In genomic region chr4:140595065-140595464, GRCh38 we compare ENCODE assay signal across 8 cellular contexts. TPM values are rescaled to one million over a fixed set of nuclear protein-coding genes. Genes with fewer than 3 reads are reported as not detected.
DNase-seq lines count a peak whose midpoint lies in the region; ATAC-seq and TF ChIP-seq lines count a peak whose summit lies in the region.

No MANE protein-coding gene starts in this region.

- no peak overlapping the region for H3K4me3 Mint-ChIP-seq in endodermal cell

- no peak overlapping the region for H3K9ac ChIP-seq in endodermal cell (ENCODE audit: extremely low read depth, low read length, poor library complexity, severe bottlenecking)

- H3K27ac ChIP-seq in C4-2B (no peak overlapping the region), endodermal cell (ENCODE audit: low read depth, low read length) (no peak overlapping the region), prostate gland (no peak overlapping the region)

- H3K36me3 ChIP-seq in endodermal cell (ENCODE audit: control insufficient read depth, insufficient read depth, low read length), result no peaks in the 10 kb centered on the region
- no peaks in the 10 kb centered on the region for H3K36me3 ChIP-seq in prostate gland

- peaks cover 15% of the 10 kb centered on the region for H3K27me3 Mint-ChIP-seq in endodermal cell (ENCODE audit: insufficient read depth)

- H3K9me3 ChIP-seq in endodermal cell (ENCODE audit: control insufficient read depth, low read length) (no peaks in the 10 kb centered on the region), prostate gland (no peaks in the 10 kb centered on the region)

- peaks cover 3% of the 10 kb centered on the region for H3K4me1 Mint-ChIP-seq in endodermal cell

- H3K4me1 ChIP-seq in endodermal cell (ENCODE audit: control insufficient read depth, insufficient read depth, low read length) (no peaks in the 10 kb centered on the region), prostate gland (replicated peaks) (no peaks in the 10 kb centered on the region)

- DNase-seq in NCI-H146 treated with DMSO at 0.1 percent for 48 hours (lab: John Stamatoyannopoulos, UW; ENCODE audit: unreplicated experiment), result peak; percentile 76
- DNase-seq in endodermal cell, result peak; percentile 81
- DNase-seq in prostate gland (ENCODE audit: low spot score), result peak; percentile 8
- no peak for DNase-seq in omental fat pad (ENCODE audit: low spot score)
- DNase-seq in medulla oblongata (ENCODE audit: extremely low spot score), result no peak

- intact Hi-C loops in prostate gland (cut with DNase I), result no loop called here

- peak; percentile 86 for ATAC-seq in GM21390 (IDR thresholded peaks at IDR 0.05; ENCODE audit: unreplicated experiment)
- no peak for ATAC-seq in HG03439 (IDR thresholded peaks at IDR 0.05; ENCODE audit: unreplicated experiment)
- no peak for ATAC-seq in omental fat pad (ENCODE audit: low FRiP score)

- TF ChIP-seq CTCF in C4-2B (conservative IDR thresholded peaks at IDR 0.05), result peak; percentile 83
- peak; percentile 86 for TF ChIP-seq CTCF in endodermal cell (conservative IDR thresholded peaks at IDR 0.05)
- peak in 3 of 4 experiments; percentile 56 to 65 (median 61) for TF ChIP-seq CTCF in prostate gland (IDR thresholded peaks at IDR 0.05)
- no peak for TF ChIP-seq CTCF in omental fat pad (IDR thresholded peaks at IDR 0.05)

- no peak for TF ChIP-seq POLR2A in prostate gland (IDR thresholded peaks at IDR 0.05)

- H3K36me3 Mint-ChIP-seq in endodermal cell (ENCODE audit: low read depth), result no peaks in the 10 kb centered on the region

- no peak overlapping the region for H3K4me3 ChIP-seq in endodermal cell (ENCODE audit: low read length)
- H3K4me3 ChIP-seq in prostate gland, result no peak overlapping the region

- 24% methylated on average over 1 of the region's 1 CpG; no CpG with 5 or more reads in 1 of the 2 experiments for WGBS in endodermal cell (ENCODE audit: insufficient coverage in 1 of 2, insufficient read length in 1 of 2), 2 experiments
- WGBS in prostate gland, result 82% methylated on average over 1 of the region's 1 CpG

- peaks cover 2% of the 10 kb centered on the region for H3K9me3 Mint-ChIP-seq in endodermal cell

- H3K27me3 ChIP-seq in endodermal cell (ENCODE audit: control insufficient read depth, insufficient read depth, low read length, poor library complexity, severe bottlenecking), result peaks cover 3% of the 10 kb centered on the region
- no peaks in the 10 kb centered on the region for H3K27me3 ChIP-seq in prostate gland (replicated peaks; ENCODE audit: insufficient read depth)

- no peak overlapping the region for H3K27ac Mint-ChIP-seq in endodermal cell

RNA-seq across cellular contexts. Expression of gene UCP1, which starts 26.3 kb away (rescaled TPM):
- total RNA-seq in endodermal cell, result under 1 TPM in 1 of 2 donors, not detected in 1; 0.24 TPM
- not detected for polyA plus RNA-seq in endodermal cell (2013, experiment 1 of 2)
- not detected for polyA plus RNA-seq in endodermal cell (2013, experiment 2 of 2)
- total RNA-seq in prostate gland, result not detected
- total RNA-seq in omental fat pad, result 1 to 10 TPM in 1 of 4 donors, under 1 TPM in 1, not detected in 2; 0.28 to 2.0 TPM

Comparison
In these comparisons a context has a peak if more than half of its experiments do, and no peak if none do; other contexts are left out.
1. CTCF ChIP-seq: peak in C4-2B (single experiment), endodermal cell (single experiment) and prostate gland (3 of 4); none in omental fat pad (0 of 3).
2. DNase-seq: peak in NCI-H146 treated with DMSO at 0.1 percent for 48 hours (single experiment), endodermal cell (single experiment) and prostate gland (single experiment); none in omental fat pad (single experiment) and medulla oblongata (single experiment).